ENCODE assay signal across 8 cellular contexts in genomic region chr11:74138572-74138971, GRCh38. TPM values are rescaled to one million over a fixed set of nuclear protein-coding genes. Genes with fewer than 3 reads are reported as not detected.
A peak's percentile ranks its signal among the peaks of the same experiment; 100 is the strongest.
DNase-seq lines count a peak whose midpoint lies in the region; ATAC-seq, FAIRE-seq and TF ChIP-seq lines count a peak whose summit lies in the region.

No MANE protein-coding gene starts in this region.

- H3K4me3 ChIP-seq in HUES48 (ENCODE audit: low read depth, low read length) (no peak overlapping the region), K562 (no peak overlapping the region), suprapubic skin (no peak overlapping the region)

- H3K4me1 Mint-ChIP-seq in activated naive CD4-positive, alpha-beta T cell treated with anti-CD3 and anti-CD28 coated beads for 36 hours (ENCODE audit: low read depth), result peaks cover 2% of the 10 kb centered on the region

- H3K9ac ChIP-seq in HUES48 (ENCODE audit: low read depth, low read length), result peak overlapping the region; percentile 4; the same call in 1 of the 2 replicates
- H3K9ac ChIP-seq in K562 (ENCODE audit: insufficient read depth in 1 of 2, low read depth in 2 of 2, low read length in 2 of 2), result peak overlapping the region in 1 of 2 experiments; percentile 37; a peak in 2 of 4 replicates

- no peak overlapping the region for H3K27ac Mint-ChIP-seq in activated naive CD4-positive, alpha-beta T cell treated with anti-CD3 and anti-CD28 coated beads for 36 hours

- no peaks in the 10 kb centered on the region for H3K27me3 ChIP-seq in HUES48 (ENCODE audit: control insufficient read depth, insufficient read depth, low read length)
- H3K27me3 ChIP-seq in K562 (ENCODE audit: control insufficient read depth in 2 of 2, insufficient read depth in 2 of 2, low read length in 2 of 2), result no peaks in the 10 kb centered on the region
- H3K27me3 ChIP-seq in suprapubic skin, result no peaks in the 10 kb centered on the region

- CTCF ChIA-PET in K562 (lab: Yijun Ruan, JAX; ENCODE audit: low intra/inter-chr PET ratio), result no interaction called here
- CTCF ChIA-PET in activated naive CD4-positive, alpha-beta T cell treated with anti-CD3 and anti-CD28 coated beads for 36 hours (lab: Charles Lee), result no interaction called here

- in situ Hi-C loops in K562 (cut with MboI), result no loop called here

- H3K9me3 ChIP-seq in HUES48 (ENCODE audit: control insufficient read depth, insufficient read depth, low read length) (no peaks in the 10 kb centered on the region), K562 (replicated peaks; ENCODE audit: control insufficient read depth, insufficient read depth, low read depth, low read length) (no peaks in the 10 kb centered on the region), suprapubic skin (no peaks in the 10 kb centered on the region)

- no peaks in the 10 kb centered on the region for H3K9me1 ChIP-seq in K562 (ENCODE audit: control insufficient read depth, insufficient read depth, low read length)

- intact Hi-C loops in K562 (cut with micrococcal nuclease), result no loop called here
- intact Hi-C loops in activated naive CD4-positive, alpha-beta T cell treated with anti-CD3 and anti-CD28 coated beads for 36 hours (cut with micrococcal nuclease), result no loop called here

- ATAC-seq in K562 (peak; percentile 92), HG02642 (IDR thresholded peaks at IDR 0.05; ENCODE audit: poor library complexity, unreplicated experiment) (no peak), HG02973 (IDR thresholded peaks at IDR 0.05; ENCODE audit: unreplicated experiment) (no peak)
- ATAC-seq in stimulated activated naive CD8-positive, alpha-beta T cell treated with anti-CD3 and anti-CD28 coated beads, Interleukin-15, Interleukin-2, amounts not matched to agents 100 U/mL and 50 U/mL, for 24 hours, result no peak

- H3K36me3 Mint-ChIP-seq in activated naive CD4-positive, alpha-beta T cell treated with anti-CD3 and anti-CD28 coated beads for 36 hours (ENCODE audit: low read depth), result peaks cover 18% of the 10 kb centered on the region

- H3K27ac ChIP-seq in HUES48 (ENCODE audit: low read depth, low read length), result peak overlapping the region; percentile 70
- peak overlapping the region; percentile 69 for H3K27ac ChIP-seq in K562 (ENCODE audit: extremely low read depth, low read depth, low read length)
- peak overlapping the region; percentile 15 for H3K27ac ChIP-seq in suprapubic skin

- no peak for TF ChIP-seq RAD21 in K562 (CRISPR knock-in tag; conservative IDR thresholded peaks at IDR 0.05 in 1 of 2, IDR thresholded peaks at IDR 0.05 in 1 of 2)

- no TSS peak for BruUV-seq in K562 (replicated peaks; lab: Mats Ljungman, UMichigan)

- 10% methylated on average over 2 of the region's 2 CpGs for WGBS in K562 (ENCODE audit: insufficient coverage, low coverage, missing lambda C conversion rate)
- WGBS in suprapubic skin, result 36% methylated on average over 2 of the region's 2 CpGs

- H4K20me1 ChIP-seq in K562 (replicated peaks; ENCODE audit: control insufficient read depth, insufficient read depth, low read length), result no peaks in the 10 kb centered on the region

- H2AFZ ChIP-seq in K562 (ENCODE audit: low read depth, low read length), result peak overlapping the region; percentile 58

- H3K9me3 Mint-ChIP-seq in activated naive CD4-positive, alpha-beta T cell treated with anti-CD3 and anti-CD28 coated beads for 36 hours, result no peaks in the 10 kb centered on the region

- peak overlapping the region; percentile 11 for H3K4me2 ChIP-seq in K562 (ENCODE audit: insufficient read depth, low read length)

- no peak for TF ChIP-seq POLR2A in K562 (conservative IDR thresholded peaks at IDR 0.05)
- no peak for TF ChIP-seq POLR2A in suprapubic skin (IDR thresholded peaks at IDR 0.05)

- TF ChIP-seq CTCF in K562 (IDR thresholded peaks at IDR 0.05 in 2 of 3, conservative IDR thresholded peaks at IDR 0.05 in 1 of 3; ENCODE audit: insufficient read depth in 2 of 3, low read depth in 1 of 3, low read length in 3 of 3) (no peak), suprapubic skin (IDR thresholded peaks at IDR 0.05) (no peak)

- H3K27me3 Mint-ChIP-seq in activated naive CD4-positive, alpha-beta T cell treated with anti-CD3 and anti-CD28 coated beads for 36 hours (ENCODE audit: low read depth), result no peaks in the 10 kb centered on the region

- no peaks in the 10 kb centered on the region for H3K79me2 ChIP-seq in K562 (ENCODE audit: control insufficient read depth, insufficient read depth, low read length)

- H3K4me1 ChIP-seq in HUES48 (ENCODE audit: control insufficient read depth, insufficient read depth, low read length), result peaks cover 26% of the 10 kb centered on the region
- H3K4me1 ChIP-seq in K562 (replicated peaks in 1 of 2; ENCODE audit: control insufficient read depth in 2 of 2, insufficient read depth in 2 of 2, low read length in 2 of 2), result peaks cover 0 to 21% of the 10 kb centered on the region in 2 experiments; a peak in 2 of 5 replicates
- H3K4me1 ChIP-seq in suprapubic skin, result peaks cover 17% of the 10 kb centered on the region

- POLR2A ChIA-PET in K562 (lab: Yijun Ruan, JAX), result interaction anchor here (3.6 kb wide), 1 partner anchor 11 kb away, joined by 14 read pairs; no protein-coding TSS in a partner anchor

- peaks cover 38% of the 10 kb centered on the region for H3K36me3 ChIP-seq in HUES48 (ENCODE audit: control insufficient read depth, insufficient read depth, low read length)
- H3K36me3 ChIP-seq in K562 (ENCODE audit: control insufficient read depth, insufficient read depth, low read length), result peaks cover 29% of the 10 kb centered on the region
- H3K36me3 ChIP-seq in suprapubic skin, result peaks cover 7% of the 10 kb centered on the region

- FAIRE-seq in K562 (lab: Jason Lieb, UNC), result peak; percentile 86

- H3K4me3 Mint-ChIP-seq in activated naive CD4-positive, alpha-beta T cell treated with anti-CD3 and anti-CD28 coated beads for 36 hours, result no peak overlapping the region

- TF ChIP-seq EP300 in K562 (IDR thresholded peaks at IDR 0.05; ENCODE audit: low read length) (peak; percentile 59; the same call in 1 of the 2 replicates), suprapubic skin (IDR thresholded peaks at IDR 0.05) (no peak)

- DNase-seq in K562 (ENCODE audit: extremely low read depth in 1 of 4, low spot score in 3 of 4) (peak; percentile 32 to 76 (median 47)), iris pigment epithelial cell (ENCODE audit: low read depth) (peak; percentile 98), suprapubic skin (ENCODE audit: low spot score in 2 of 2) (no peak)
- no peak for DNase-seq in stimulated activated naive CD8-positive, alpha-beta T cell treated with anti-CD3 and anti-CD28 coated beads, Interleukin-15, Interleukin-2, amounts not matched to agents 100 U/mL and 50 U/mL, for 24 hours
- no peak for DNase-seq in activated naive CD4-positive, alpha-beta T cell treated with anti-CD3 and anti-CD28 coated beads for 36 hours

RNA-seq across cellular contexts. Expression of gene C2CD3, which starts 32.2 kb away (rescaled TPM):
- total RNA-seq in K562 (2011; cell fraction: chromatin; rRNA removed; ENCODE audit: low replicate concordance), result 48.0 and 104 TPM in 2 replicates
- total RNA-seq in K562 (2011; cell fraction: nucleolus; rRNA removed), result 16.0 and 24.7 TPM in 2 replicates
- total RNA-seq in K562 (2011; cell fraction: nucleoplasm; rRNA removed), result 30.5 and 41.8 TPM in 2 replicates
- total RNA-seq in K562 (2014; rRNA removed), result 10.9 and 13.9 TPM in 2 replicates
- 11.1 and 13.0 TPM in 2 replicates for total RNA-seq in K562 (2014; rRNA removed; fragmentation: Illumina TruSeq; extraction: Trizol)
- 14.5 and 15.8 TPM in 2 replicates for total RNA-seq in K562 (2015; rRNA removed; fragmentation: Illumina TruSeq; extraction: Trizol)
- 17.6 and 18.5 TPM in 2 replicates for total RNA-seq in K562 (2021)
- 15.2 and 15.8 TPM in 2 replicates for polyA plus RNA-seq in K562 (2011; rRNA removed)
- 8.2 and 13.7 TPM in 2 replicates for polyA plus RNA-seq in K562 (2011; cell fraction: cytosol; rRNA removed)
- polyA plus RNA-seq in K562 (2011; cell fraction: nucleus; rRNA removed), result 14.6 and 33.1 TPM in 2 replicates
- 12.5 TPM in 2 replicates for polyA plus RNA-seq in K562 (2012)
- polyA plus RNA-seq in K562 (2014; fragmentation: Illumina TruSeq; extraction: Trizol), result 18.7 and 20.2 TPM in 2 replicates
- polyA plus RNA-seq in K562 (2014; fragmentation: Nextera tagmentation; extraction: Ambion mirVana), result 1 to 10 TPM; 4.4 to 5.1 TPM
- 15.4 and 15.8 TPM in 2 replicates for polyA plus RNA-seq in K562 (2014; rRNA removed)
- 33.0 and 34.9 TPM in 2 replicates for polyA minus RNA-seq in K562 (2011; rRNA and poly(A)+ RNA removed)
- 12.7 and 14.6 TPM in 2 replicates for polyA minus RNA-seq in K562 (2011; cell fraction: cytosol; rRNA and poly(A)+ RNA removed)
- 26.7 and 29.8 TPM in 2 replicates for polyA minus RNA-seq in K562 (2011; cell fraction: nucleus; rRNA and poly(A)+ RNA removed)
- 10 to 100 TPM; 16.9 to 41.3 (median 29.2) TPM for total RNA-seq in suprapubic skin
- total RNA-seq in activated naive CD4-positive, alpha-beta T cell treated with anti-CD3 and anti-CD28 coated beads for 36 hours, result 10 to 100 TPM; 21.3 to 23.1 TPM

RNA-seq across cellular contexts. Expression of gene PPME1, which starts 32.5 kb away (rescaled TPM):
- total RNA-seq in K562 (2011; cell fraction: chromatin; rRNA removed; ENCODE audit: low replicate concordance), result 76.3 and 104 TPM in 2 replicates
- 63.9 and 70.7 TPM in 2 replicates for total RNA-seq in K562 (2011; cell fraction: nucleolus; rRNA removed)
- total RNA-seq in K562 (2011; cell fraction: nucleoplasm; rRNA removed), result 77.6 and 103 TPM in 2 replicates
- total RNA-seq in K562 (2014; rRNA removed) (37.6 and 59.6 TPM in 2 replicates), K562 (2014; rRNA removed; fragmentation: Illumina TruSeq; extraction: Trizol) (30.1 and 33.4 TPM in 2 replicates), K562 (2015; rRNA removed; fragmentation: Illumina TruSeq; extraction: Trizol) (42.3 and 45.7 TPM in 2 replicates), K562 (2021) (65.8 and 69.4 TPM in 2 replicates), suprapubic skin (10 to 100 TPM; 31.3 to 47.1 (median 40.6) TPM)
- polyA plus RNA-seq in K562 (2011; rRNA removed) (52.5 and 89.2 TPM in 2 replicates), K562 (2014; fragmentation: Illumina TruSeq; extraction: Trizol) (75.8 and 81.7 TPM in 2 replicates), K562 (2014; fragmentation: Nextera tagmentation; extraction: Ambion mirVana) (10 to 100 TPM in 1 of 2 experiments, 1 to 10 TPM in 1; 9.8 to 24.1 TPM), K562 (2014; rRNA removed) (33.1 and 48.4 TPM in 2 replicates)
- 96.5 and 108 TPM in 2 replicates for polyA plus RNA-seq in K562 (2011; cell fraction: cytosol; rRNA removed)
- polyA plus RNA-seq in K562 (2011; cell fraction: nucleus; rRNA removed), result 101 and 105 TPM in 2 replicates
- polyA plus RNA-seq in K562 (2012), result 47.4 and 51.6 TPM in 2 replicates
- polyA minus RNA-seq in K562 (2011; rRNA and poly(A)+ RNA removed), result 52.9 and 57.0 TPM in 2 replicates
- 66.0 and 73.1 TPM in 2 replicates for polyA minus RNA-seq in K562 (2011; cell fraction: cytosol; rRNA and poly(A)+ RNA removed)
- polyA minus RNA-seq in K562 (2011; cell fraction: nucleus; rRNA and poly(A)+ RNA removed), result 90.7 and 144 TPM in 2 replicates
- total RNA-seq in activated naive CD4-positive, alpha-beta T cell treated with anti-CD3 and anti-CD28 coated beads for 36 hours, result 10 to 100 TPM; 19.0 to 22.1 TPM

Comparison
In these comparisons a context has a peak if more than half of its experiments do, and no peak if none do; other contexts are left out.
1. H3K27ac ChIP-seq: peak in every context shown above with its lines; median percentile 70 in HUES48; 69 in K562; 15 in suprapubic skin.
2. DNase-seq: peak in K562 (4 of 4) and iris pigment epithelial cell (single experiment); none in suprapubic skin (0 of 2), stimulated activated naive CD8-positive, alpha-beta T cell treated with anti-CD3 and anti-CD28 coated beads, Interleukin-15, Interleukin-2, amounts not matched to agents 100 U/mL and 50 U/mL, for 24 hours (single experiment) and activated naive CD4-positive, alpha-beta T cell treated with anti-CD3 and anti-CD28 coated beads for 36 hours (single experiment).